ENCODE assay signal across 1 cellular context in the genomic region with DNA sequence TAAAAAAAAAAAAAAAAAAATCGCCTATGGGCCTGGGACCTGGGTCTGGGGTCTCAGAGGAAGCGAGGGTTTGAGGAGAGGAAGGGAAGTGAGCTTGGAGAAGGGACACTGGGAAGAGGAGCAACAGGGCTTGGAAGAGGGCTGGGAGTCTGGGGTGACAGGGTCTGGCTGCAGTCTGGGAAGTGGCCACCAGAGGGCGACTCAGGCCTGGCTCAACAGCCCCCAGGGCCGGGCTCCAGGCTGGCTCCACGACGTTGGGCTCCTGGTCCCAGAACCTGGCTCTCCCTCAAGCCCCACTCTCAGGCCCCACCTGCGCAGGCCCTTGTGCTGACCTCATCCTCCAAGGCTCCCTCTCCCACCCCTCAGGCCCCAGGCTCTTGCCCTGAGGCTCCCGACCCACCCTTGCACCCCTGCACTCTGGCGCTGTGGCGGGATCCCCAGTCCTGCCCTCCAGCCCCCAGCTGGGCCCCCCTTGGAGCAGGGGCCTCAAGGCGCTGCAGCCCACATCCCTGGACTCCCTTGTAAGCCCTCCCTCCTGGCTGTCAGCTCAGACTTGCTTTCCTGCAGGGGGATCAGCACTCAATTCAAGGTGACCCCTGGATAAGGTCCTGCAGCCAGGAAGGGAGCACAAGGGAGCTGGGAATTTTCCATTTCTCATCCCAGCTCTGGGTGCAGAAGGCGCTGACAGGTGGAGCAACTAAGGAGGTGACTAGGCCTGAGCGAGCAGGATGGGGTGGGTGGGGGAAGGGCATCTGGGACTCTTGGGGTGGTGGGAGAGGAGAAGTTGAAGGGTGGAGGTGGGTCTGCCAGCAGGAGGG.
A peak's percentile ranks its signal among the peaks of the same experiment; 100 is the strongest.
TF ChIP-seq lines count a peak whose summit lies in the region.

No MANE protein-coding gene starts in this region.

TF ChIP-seq in Ishikawa, 13 proteins besides CTCF, POLR2A, EP300 and RAD21 (continued from another document):
- no peak for TF ChIP-seq ZBTB7A (IDR thresholded peaks at IDR 0.05; ENCODE audit: low read depth)
- no peak for TF ChIP-seq TCF12 (IDR thresholded peaks at IDR 0.05; ENCODE audit: low read depth)
- no peak for TF ChIP-seq CEBPB (IDR thresholded peaks at IDR 0.05)
- TF ChIP-seq, protein P1, sequence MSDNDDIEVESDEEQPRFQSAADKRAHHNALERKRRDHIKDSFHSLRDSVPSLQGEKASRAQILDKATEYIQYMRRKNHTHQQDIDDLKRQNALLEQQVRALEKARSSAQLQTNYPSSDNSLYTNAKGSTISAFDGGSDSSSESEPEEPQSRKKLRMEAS (IDR thresholded peaks at IDR 0.05), result 0 out of 2 replicates have a peak, but pooled peaks have one; percentile 17
- TF ChIP-seq YY1 (IDR thresholded peaks at IDR 0.05; ENCODE audit: low read depth), result no peak
- no peak for TF ChIP-seq TEAD4 (IDR thresholded peaks at IDR 0.05)
